Comparison of ENCODE assay signal across 9 cellular contexts in genomic region chr15:68637755-68638405, GRCh38. TPM values are rescaled to one million over a fixed set of nuclear protein-coding genes. Genes with fewer than 3 reads are reported as not detected.
DNase-seq lines count a peak whose midpoint lies in the region; ATAC-seq, FAIRE-seq and TF ChIP-seq lines count a peak whose summit lies in the region.
"Had no signal": no experiment of that assay in that cellular context is flagged by ENCODE, and none has a peak within 500 bp of the region (broad histone marks: within the 10 kb centered on the region; RNA-seq: fewer than 3 reads in every experiment).

No MANE protein-coding gene starts in this region.

- CTCF ChIA-PET in activated CD4-positive, alpha-beta T cell treated with anti-CD3 and anti-CD28 coated beads, Interleukin-2, amount 10 ng/mL, durations not matched to agents 7 days and 5 days (lab: Charles Lee) = no interaction called here

- no peak overlapping the region for H3K27ac Mint-ChIP-seq in activated CD4-positive, alpha-beta T cell treated with anti-CD3 and anti-CD28 coated beads, Interleukin-2, amount 10 ng/mL, durations not matched to agents 7 days and 5 days

- no peaks in the 10 kb centered on the region for H3K27me3 ChIP-seq in layer of hippocampus (ENCODE audit: control insufficient read depth, insufficient read depth, low read length)
- no peaks in the 10 kb centered on the region for H3K27me3 ChIP-seq in tibial artery

- no peaks in the 10 kb centered on the region for H3K27me3 Mint-ChIP-seq in activated CD4-positive, alpha-beta T cell treated with anti-CD3 and anti-CD28 coated beads, Interleukin-2, amount 10 ng/mL, durations not matched to agents 7 days and 5 days

- FAIRE-seq in D721Med (lab: Jason Lieb, UNC) = no peak

- H3K9me3 ChIP-seq in tibial artery = no peaks in the 10 kb centered on the region

- no peak for ATAC-seq in GM19023 (IDR thresholded peaks at IDR 0.05; ENCODE audit: unreplicated experiment)

- H3K36me3 ChIP-seq in tibial artery = no peaks in the 10 kb centered on the region

- no peaks in the 10 kb centered on the region for H3K4me1 Mint-ChIP-seq in activated CD4-positive, alpha-beta T cell treated with anti-CD3 and anti-CD28 coated beads, Interleukin-2, amount 10 ng/mL, durations not matched to agents 7 days and 5 days

- H3K36me3 Mint-ChIP-seq in activated CD4-positive, alpha-beta T cell treated with anti-CD3 and anti-CD28 coated beads, Interleukin-2, amount 10 ng/mL, durations not matched to agents 7 days and 5 days (ENCODE audit: low read depth) = no peaks in the 10 kb centered on the region

- peaks cover 0 to 26% (median 13%) of the 10 kb centered on the region in 4 donors for H3K4me1 ChIP-seq in tibial artery

- H3K4me3 ChIP-seq in cardiac fibroblast (replicated peaks in 1 of 2; ENCODE audit: low read depth in 2 of 2, low read length in 2 of 2) = no peak overlapping the region
- H3K4me3 ChIP-seq in tibial artery = no peak overlapping the region
- H3K4me3 ChIP-seq: skin epidermis had no signal

- no peak overlapping the region for H3K4me3 Mint-ChIP-seq in activated CD4-positive, alpha-beta T cell treated with anti-CD3 and anti-CD28 coated beads, Interleukin-2, amount 10 ng/mL, durations not matched to agents 7 days and 5 days

- H3K9me3 Mint-ChIP-seq in activated CD4-positive, alpha-beta T cell treated with anti-CD3 and anti-CD28 coated beads, Interleukin-2, amount 10 ng/mL, durations not matched to agents 7 days and 5 days = no peaks in the 10 kb centered on the region

- POLR2A ChIA-PET in activated CD4-positive, alpha-beta T cell treated with anti-CD3 and anti-CD28 coated beads, Interleukin-2, amount 10 ng/mL, durations not matched to agents 7 days and 5 days (lab: Charles Lee) = no interaction called here

- intact Hi-C loops in tibial artery (cut with DNase I; ENCODE audit: low total_unique reads) = no loop called here

- no peak for TF ChIP-seq CTCF in cardiac fibroblast (IDR thresholded peaks at IDR 0.05; ENCODE audit: low read depth, low read length)
- TF ChIP-seq CTCF in tibial artery (IDR thresholded peaks at IDR 0.05) = no peak
- no peak for TF ChIP-seq CTCF in D721Med (IDR thresholded peaks at IDR 0.05; ENCODE audit: insufficient read depth, missing control alignments)

- H3K27ac ChIP-seq in layer of hippocampus (ENCODE audit: low read depth, low read length) (peak overlapping the region; percentile 32), tibial artery (peak overlapping the region in 1 of 2 donors; percentile 26)

- DNase-seq in NCI-H1092 (lab: John Stamatoyannopoulos, UW) (peak; percentile 28), cardiac fibroblast (ENCODE audit: low read depth in 2 of 2) (peak; percentile 58 to 90), tibial artery (peak; percentile 66 to 82), NCI-H1048 (lab: John Stamatoyannopoulos, UW) (no peak), D721Med (ENCODE audit: insufficient read length, low spot score) (no peak)
- no peak for DNase-seq in activated CD4-positive, alpha-beta T cell treated with anti-CD3 and anti-CD28 coated beads, Interleukin-2, amount 10 ng/mL, durations not matched to agents 7 days and 5 days

RNA-seq across cellular contexts. Expression of gene CORO2B, which starts 59.1 kb away (rescaled TPM):
- not detected for total RNA-seq in activated CD4-positive, alpha-beta T cell treated with anti-CD3 and anti-CD28 coated beads, Interleukin-2, amount 10 ng/mL, durations not matched to agents 7 days and 5 days

Comparison
In these comparisons a context has a peak if more than half of its experiments do, and no peak if none do; other contexts are left out.
1. DNase-seq: peak in NCI-H1092 (single experiment), cardiac fibroblast (2 of 2) and tibial artery (2 of 2); none in activated CD4-positive, alpha-beta T cell treated with anti-CD3 and anti-CD28 coated beads, Interleukin-2, amount 10 ng/mL, durations not matched to agents 7 days and 5 days (single experiment), NCI-H1048 (single experiment) and D721Med (single experiment).